ENCODE assay signal across 8 cellular contexts in genomic region chr12:92140919-92141536, GRCh38.
DNase-seq lines count a peak whose midpoint lies in the region; ATAC-seq and TF ChIP-seq lines count a peak whose summit lies in the region.

No MANE protein-coding gene starts in this region.

- no peak for ATAC-seq in HG02678 (IDR thresholded peaks at IDR 0.05; ENCODE audit: unreplicated experiment)
- no peak for ATAC-seq in HG03457 (IDR thresholded peaks at IDR 0.05; ENCODE audit: unreplicated experiment)
- ATAC-seq in HG02840 (IDR thresholded peaks at IDR 0.05; ENCODE audit: low FRiP score, unreplicated experiment) = no peak

- H3K4me3 ChIP-seq in MM.1S (ENCODE audit: low read length) = peak overlapping the region; percentile 95
- peak overlapping the region; percentile 84 to 94 for H3K4me3 ChIP-seq in duodenal mucosa (ENCODE audit: low read depth in 1 of 2, low read length in 2 of 2)

- H3K36me3 ChIP-seq in MM.1S (replicated peaks; ENCODE audit: insufficient read depth, low read length) = peaks cover 21% of the 10 kb centered on the region; the same call in 1 of the 2 replicates
- peaks cover 16 to 25% of the 10 kb centered on the region in 2 donors for H3K36me3 ChIP-seq in duodenal mucosa (ENCODE audit: control insufficient read depth in 1 of 2, insufficient read depth in 2 of 2, low read length in 2 of 2)

- H2AFZ ChIP-seq in MM.1S (ENCODE audit: low read length) = no peak overlapping the region

- H3K4me2 ChIP-seq in MM.1S (ENCODE audit: low read depth, low read length) = peak overlapping the region; percentile 76

- H3K27me3 ChIP-seq in MM.1S (replicated peaks; ENCODE audit: insufficient read depth, low read length) (no peaks in the 10 kb centered on the region), duodenal mucosa (ENCODE audit: control insufficient read depth in 1 of 2, insufficient read depth in 2 of 2, low read length in 2 of 2) (no peaks in the 10 kb centered on the region)

- H3K9me3 Mint-ChIP-seq in nephron progenitor cell = no peaks in the 10 kb centered on the region

- peaks cover 72% of the 10 kb centered on the region for H4K20me1 ChIP-seq in MM.1S (ENCODE audit: insufficient read depth, low read length)

- peaks cover 42% of the 10 kb centered on the region for H3F3A ChIP-seq in MM.1S (ENCODE audit: insufficient read depth, low read length)

- no peak for TF ChIP-seq CTCF in MM.1S (IDR thresholded peaks at IDR 0.05; ENCODE audit: low read length)
- no peak for TF ChIP-seq CTCF in nephron progenitor cell (IDR thresholded peaks at IDR 0.05)

- peaks cover 75% of the 10 kb centered on the region for H3K4me1 Mint-ChIP-seq in nephron progenitor cell

- peak overlapping the region; percentile 97; the same call in 1 of the 2 replicates for H3K9ac ChIP-seq in MM.1S (ENCODE audit: low read length)
- peak overlapping the region; percentile 51 to 99 for H3K9ac ChIP-seq in duodenal mucosa (ENCODE audit: low read depth in 1 of 2, low read length in 2 of 2)

- H3K27me3 Mint-ChIP-seq in nephron progenitor cell (ENCODE audit: low read depth, poor library complexity) = peaks cover 7% of the 10 kb centered on the region

- peak overlapping the region; percentile 99 for H3K4me3 Mint-ChIP-seq in nephron progenitor cell

- DNase-seq in CD1c-positive myeloid dendritic cell (ENCODE audit: extremely low spot score) = peak; percentile 44
- DNase-seq in MM.1S = peak; percentile 8
- DNase-seq in nephron progenitor cell = no peak
- DNase-seq in midbrain (lab: John Stamatoyannopoulos, UW) = no peak

- H3K9me3 ChIP-seq in MM.1S (replicated peaks; ENCODE audit: insufficient read depth, low read length) = no peaks in the 10 kb centered on the region
- no peaks in the 10 kb centered on the region for H3K9me3 ChIP-seq in duodenal mucosa (ENCODE audit: control insufficient read depth in 1 of 2, low read length in 2 of 2)

- peaks cover 97% of the 10 kb centered on the region for H3K79me2 ChIP-seq in MM.1S (ENCODE audit: low read length)

- H3K9me2 ChIP-seq in MM.1S (replicated peaks; ENCODE audit: insufficient read depth, low read length) = no peaks in the 10 kb centered on the region

- H3K27ac Mint-ChIP-seq in nephron progenitor cell = no peak overlapping the region

- peaks cover 56% of the 10 kb centered on the region for H3K36me3 Mint-ChIP-seq in nephron progenitor cell (ENCODE audit: low read depth)

- H3K4me1 ChIP-seq in MM.1S (ENCODE audit: low read length) = peaks cover 26% of the 10 kb centered on the region
- H3K4me1 ChIP-seq in duodenal mucosa (ENCODE audit: control insufficient read depth in 1 of 2, insufficient read depth in 2 of 2, low read length in 2 of 2) = peaks cover 35 to 37% of the 10 kb centered on the region in 2 donors

- H3K27ac ChIP-seq in MM.1S (ENCODE audit: low read length) (peak overlapping the region; percentile 82; the same call in 1 of the 2 replicates), duodenal mucosa (ENCODE audit: low read depth, low read length) (peak overlapping the region; percentile 33)

Comparison
In these comparisons a context has a peak if more than half of its experiments do, and no peak if none do; other contexts are left out.
1. DNase-seq: peak in CD1c-positive myeloid dendritic cell (single experiment) and MM.1S (single experiment); none in nephron progenitor cell (single experiment) and midbrain (single experiment).